Comparison of ENCODE assay signal across 21 cellular contexts in the genomic region with DNA sequence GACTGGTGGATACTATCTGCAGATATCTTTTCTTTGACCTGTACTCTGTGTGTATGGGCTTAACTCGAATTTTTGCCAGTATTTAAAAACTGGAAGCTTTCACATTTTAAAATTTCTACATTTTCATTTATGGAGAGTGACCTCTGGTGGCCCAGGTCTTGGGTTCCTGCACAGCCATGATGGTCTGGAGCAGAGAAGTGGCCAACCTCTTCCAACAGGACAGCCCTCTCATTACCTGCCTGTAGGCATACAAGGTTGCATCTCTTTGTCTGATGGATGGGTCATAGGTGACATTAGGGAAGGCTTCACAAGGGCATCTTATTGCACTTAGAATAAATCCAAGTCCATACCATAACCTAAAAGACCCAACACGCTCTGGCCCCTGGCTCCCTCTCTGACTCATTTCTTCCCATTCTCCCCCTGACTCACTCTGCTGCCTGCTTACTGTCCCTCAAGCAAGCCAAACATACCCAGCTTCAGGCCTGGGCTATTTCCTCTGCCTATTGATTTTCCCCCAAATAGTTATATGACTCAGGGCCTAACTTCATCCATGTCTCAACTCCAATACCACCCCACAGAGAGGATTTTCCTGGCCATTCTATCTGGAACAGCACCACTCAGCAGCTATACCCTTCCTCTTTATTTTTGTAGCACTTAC.
DNase-seq lines count a peak whose midpoint lies in the region; ATAC-seq and TF ChIP-seq lines count a peak whose summit lies in the region.
"Had no signal": no experiment of that assay in that cellular context is flagged by ENCODE, and none has a peak within 500 bp of the region (broad histone marks: within the 10 kb centered on the region; RNA-seq: fewer than 3 reads in every experiment).

No MANE protein-coding gene starts in this region.

- ATAC-seq in GM19324 (IDR thresholded peaks at IDR 0.05; ENCODE audit: low FRiP score, unreplicated experiment), result no peak
- ATAC-seq: CD8-positive, alpha-beta T cell; GM23338; heart right ventricle; pancreas; upper lobe of right lung had no signal

- in situ Hi-C loops in astrocyte of the spinal cord (cut with HindIII; ENCODE audit: low sequenced_read_pairs), result no loop called here

- DNase-seq in HuH-7.5 (ENCODE audit: low spot score) (peak; percentile 11), astrocyte of the spinal cord (ENCODE audit: low read depth, low spot score) (peak; percentile 80), glomerular visceral epithelial cell (ENCODE audit: extremely low spot score) (peak; percentile 58), NOMO-1 treated with DMSO at 0.1 percent for 48 hours (lab: John Stamatoyannopoulos, UW; ENCODE audit: unreplicated experiment) (no peak), NCI-H2227 (lab: John Stamatoyannopoulos, UW; ENCODE audit: unreplicated experiment) (no peak), LoVo (ENCODE audit: low spot score) (no peak)
- DNase-seq: ACHN; activated CD4-positive, alpha-beta T cell treated with anti-CD3 and anti-CD28 coated beads for 48 hours; activated T-cell treated with anti-CD3 and anti-CD28 coated beads for 4 hours; caudate nucleus; CD8-positive, alpha-beta T cell; heart right ventricle; kidney; NCI-H446; pancreas; stimulated activated naive CD4-positive, alpha-beta T cell treated with Interleukin-2 at 50 U/mL for 16 hours; T-helper 9 cell; upper lobe of right lung had no signal

- TF ChIP-seq CTCF in C4-2B (conservative IDR thresholded peaks at IDR 0.05) (0 out of 2 replicates have a peak, but pooled peaks have one; percentile 13), astrocyte of the spinal cord (IDR thresholded peaks at IDR 0.05; ENCODE audit: low read depth, low read length) (peak; percentile 17)

- H3K27ac ChIP-seq in C4-2B, result no peak overlapping the region
- H3K27ac ChIP-seq: heart right ventricle, pancreas, upper lobe of right lung had no signal

- no peak overlapping the region for H3K4me3 ChIP-seq in astrocyte of the spinal cord (ENCODE audit: low read depth, low read length)
- H3K4me3 ChIP-seq: GM23338, heart right ventricle, pancreas, upper lobe of right lung had no signal

Comparison
In these comparisons a context has a peak if more than half of its experiments do, and no peak if none do; other contexts are left out.
1. DNase-seq: peak in HuH-7.5 (single experiment), astrocyte of the spinal cord (single experiment) and glomerular visceral epithelial cell (single experiment); none in NOMO-1 treated with DMSO at 0.1 percent for 48 hours (single experiment), NCI-H2227 (single experiment) and LoVo (single experiment).